In the genomic region with DNA sequence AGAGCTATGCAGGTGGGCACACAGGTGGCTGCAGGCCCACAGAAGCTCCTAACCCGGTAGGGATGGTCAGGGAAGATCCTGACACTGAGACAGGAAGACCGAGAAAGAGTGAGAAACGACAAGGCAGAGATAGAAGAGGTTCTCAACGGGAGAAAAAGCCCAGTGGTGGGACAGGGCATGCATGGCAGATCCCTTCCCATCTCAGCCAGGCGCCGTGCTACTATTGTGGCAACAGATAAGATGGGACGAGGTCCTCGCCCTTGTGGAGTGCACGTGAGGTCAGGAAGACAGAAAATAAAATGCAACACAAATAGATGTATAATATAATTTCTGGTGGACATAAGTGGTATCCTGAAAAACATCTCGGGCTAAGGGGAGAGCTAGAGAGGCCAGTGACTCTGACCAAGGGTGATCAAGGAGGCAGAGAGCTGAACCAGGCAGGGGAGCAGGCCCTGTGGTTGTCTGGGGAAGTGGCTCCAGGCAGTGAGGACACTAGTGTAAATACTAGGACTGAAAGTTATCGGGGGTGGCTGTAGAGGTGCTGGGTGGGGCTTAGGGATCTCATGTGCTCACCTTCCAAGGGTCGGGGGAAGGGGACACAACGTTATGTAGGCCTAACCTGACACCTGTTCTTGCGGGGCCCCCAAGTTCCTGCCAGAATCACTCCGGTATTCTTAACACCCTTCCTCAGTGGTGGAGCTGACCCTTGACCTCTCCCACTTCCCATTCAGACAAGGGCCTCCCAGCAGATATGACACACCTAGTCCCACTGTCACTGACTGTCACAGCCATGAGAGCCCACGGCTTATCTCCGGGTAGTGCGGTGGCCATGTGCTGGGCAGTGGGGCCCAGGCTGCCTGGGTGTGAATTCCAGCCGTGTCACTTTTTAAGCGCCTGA, we compare ENCODE assay signal across 8 cellular contexts. TPM values are rescaled to one million over a fixed set of nuclear protein-coding genes. Genes with fewer than 3 reads are reported as not detected.
DNase-seq lines count a peak whose midpoint lies in the region; TF ChIP-seq lines count a peak whose summit lies in the region.

No MANE protein-coding gene starts in this region.

- in situ Hi-C loops in astrocyte of the spinal cord (cut with HindIII; ENCODE audit: low sequenced_read_pairs): no loop called here
- in situ Hi-C loops in transverse colon (cut with MboI; ENCODE audit: low pct_ligation_motif_present in 1 of 4, low pct_unique_long_range_greater_than_20kb in 1 of 4, low sequenced_read_pairs in 3 of 4): loop anchor here in 1 of 4 donors (10.0 kb wide), 1 partner anchor 87 kb away; no protein-coding TSS in a partner anchor

- H3K4me1 ChIP-seq in A673 (ENCODE audit: insufficient read depth, low read length, poor library complexity, severe bottlenecking) (peaks cover 6% of the 10 kb centered on the region), transverse colon (peaks cover 0 to 22% (median 12%) of the 10 kb centered on the region in 4 donors)

- H3K27me3 ChIP-seq in A673 (replicated peaks; ENCODE audit: insufficient read depth, low read depth, low read length, poor library complexity): peaks cover under 1% of the 10 kb centered on the region
- H3K27me3 ChIP-seq in transverse colon: no peaks in the 10 kb centered on the region

- H3K4me3 ChIP-seq in A673 (ENCODE audit: low read depth, low read length, poor library complexity, severe bottlenecking) (peak overlapping the region; percentile 66), astrocyte of the spinal cord (ENCODE audit: low read depth, low read length) (peak overlapping the region; percentile 88), lower leg skin (ENCODE audit: low read depth, poor library complexity, severe bottlenecking) (peak overlapping the region; percentile 45), transverse colon (peak overlapping the region; percentile 43 to 80 (median 74))

- POLR2A ChIA-PET in A673 (lab: Charles Lee; ENCODE audit: low non-redundant PET): no interaction called here

- CTCF ChIA-PET in A673 (lab: Charles Lee): interaction anchor here (1.0 to 1.1 kb wide), 2 partner anchors 12 to 87 kb away, joined by 3 to 7 read pairs; no protein-coding TSS in a partner anchor

- peaks cover 0 to 1% (median 0%) of the 10 kb centered on the region in 3 donors for H3K9me3 Mint-ChIP-seq in IgD-negative memory B cell

- peaks cover 2% of the 10 kb centered on the region for H3K27me3 Mint-ChIP-seq in IgD-negative memory B cell

- intact Hi-C loops in A673 (cut with micrococcal nuclease; ENCODE audit: unreplicated experiment) (loop anchor here (5.0 kb wide), 1 partner anchor 75 kb away; no protein-coding TSS in a partner anchor), lower leg skin (cut with DNase I; ENCODE audit: low total_unique reads) (no loop called here), transverse colon (cut with DNase I; ENCODE audit: low total_unique reads) (no loop called here)

- DNase-seq in A673 (ENCODE audit: low spot score): no peak
- DNase-seq in astrocyte of the spinal cord (ENCODE audit: low read depth, low spot score): no peak
- DNase-seq in lower leg skin (ENCODE audit: low spot score in 2 of 2): no peak
- peak; percentile 27 for DNase-seq in transverse colon
- DNase-seq in NCI-H2171 (lab: John Stamatoyannopoulos, UW): no peak
- DNase-seq in A172 (ENCODE audit: low spot score): no peak
- DNase-seq in T1000 (lab: John Stamatoyannopoulos, UW): no peak

- no peaks in the 10 kb centered on the region for H3K9me3 ChIP-seq in A673 (ENCODE audit: low read depth, low read length, poor library complexity, severe bottlenecking)
- no peaks in the 10 kb centered on the region for H3K9me3 ChIP-seq in transverse colon

- H3K36me3 ChIP-seq in A673 (ENCODE audit: insufficient read depth, low read length, poor library complexity, severe bottlenecking): peaks cover 6% of the 10 kb centered on the region
- peaks cover 0 to 15% (median 7%) of the 10 kb centered on the region in 4 donors for H3K36me3 ChIP-seq in transverse colon

- TF ChIP-seq POLR2A in lower leg skin (IDR thresholded peaks at IDR 0.05) (no peak), transverse colon (IDR thresholded peaks at IDR 0.05) (no peak)

- H3K4me1 Mint-ChIP-seq in IgD-negative memory B cell: peaks cover 11 to 21% (median 20%) of the 10 kb centered on the region in 3 donors

- H3K27ac Mint-ChIP-seq in IgD-negative memory B cell: peak overlapping the region in 1 of 3 donors; percentile 5

- H3K36me3 Mint-ChIP-seq in IgD-negative memory B cell: no peaks in the 10 kb centered on the region

- H3K4me3 Mint-ChIP-seq in IgD-negative memory B cell: peak overlapping the region; percentile 83 to 94 (median 88)

- no peak for TF ChIP-seq CTCF in A673 (conservative IDR thresholded peaks at IDR 0.05; ENCODE audit: low read depth, low read length)
- no peak for TF ChIP-seq CTCF in astrocyte of the spinal cord (IDR thresholded peaks at IDR 0.05; ENCODE audit: low read depth, low read length)
- no peak for TF ChIP-seq CTCF in lower leg skin (IDR thresholded peaks at IDR 0.05)
- no peak for TF ChIP-seq CTCF in transverse colon (IDR thresholded peaks at IDR 0.05)

- no peak overlapping the region for H3K27ac ChIP-seq in A673 (ENCODE audit: low read depth, low read length, poor library complexity, severe bottlenecking)
- H3K27ac ChIP-seq in transverse colon: peak overlapping the region; percentile 76 to 89 (median 81)

- TF ChIP-seq EP300 in transverse colon (IDR thresholded peaks at IDR 0.05; ENCODE audit: low read depth): no peak

- WGBS in lower leg skin, 2 donors: 65 to 72% methylated on average over 20 of the region's 20 CpGs
- 47 to 60% methylated on average over 13 to 18 of the region's 20 CpGs for WGBS in transverse colon (ENCODE audit: low coverage in 1 of 2), 2 donors

- TSS peak; percentile 31 for BruUV-seq in A673 (replicated peaks; lab: Mats Ljungman, UMichigan)

RNA-seq across cellular contexts. Expression of gene SRXN1, which starts 1.0 kb away (rescaled TPM):
- 11.5 and 11.9 TPM in 2 replicates for total RNA-seq in A673 (2021)
- 5.5 TPM for polyA plus RNA-seq in IgD-negative memory B cell
- 10 to 100 TPM; 12.2 to 27.8 (median 15.3) TPM for total RNA-seq in lower leg skin
- 10 to 100 TPM in 3 of 4 donors, 1 to 10 TPM in 1; 8.6 to 43.0 (median 21.2) TPM for total RNA-seq in transverse colon
- total RNA-seq in A172 (2014; rRNA removed; shearing (Covaris generic)): 142 and 158 TPM in 2 replicates

RNA-seq across cellular contexts. Expression of gene SCRT2, which starts 23.6 kb away (rescaled TPM):
- total RNA-seq in A673 (2021) (0.50 and 0.69 TPM in 2 replicates), lower leg skin (not detected), transverse colon (not detected)
- polyA plus RNA-seq in IgD-negative memory B cell: not detected
- total RNA-seq in A172 (2014; rRNA removed; shearing (Covaris generic)): not detected in 2 replicates

RNA-seq across cellular contexts. Expression of gene TCF15, which starts 41.9 kb away (rescaled TPM):
- 0.20 and 0.24 TPM in 2 replicates for total RNA-seq in A673 (2021)
- polyA plus RNA-seq in IgD-negative memory B cell: not detected
- under 1 TPM in 1 of 4 donors, not detected in 3; 0.71 TPM for total RNA-seq in lower leg skin
- total RNA-seq in transverse colon: not detected
- not detected in 2 replicates for total RNA-seq in A172 (2014; rRNA removed; shearing (Covaris generic))
